Comparison of ENCODE assay signal across 7 cellular contexts in genomic region chr9:105581550-105581949, GRCh38. TPM values are rescaled to one million over a fixed set of nuclear protein-coding genes. Genes with fewer than 3 reads are reported as not detected.
DNase-seq lines count a peak whose midpoint lies in the region; ATAC-seq, FAIRE-seq and TF ChIP-seq lines count a peak whose summit lies in the region.
"Not testable (repeated sequence)": the region's sequence is repeated elsewhere in the genome, so short reads cannot be mapped to it uniquely, and the experiment has no call there.

No MANE protein-coding gene starts in this region.

- peak overlapping the region; percentile 86; the same call in 1 of the 2 replicates for H4K8ac ChIP-seq in H1 (ENCODE audit: extremely low read depth, insufficient read depth, low read length)

- not testable (repeated sequence) for H3K23me2 ChIP-seq in H1 (ENCODE audit: low read depth, low read length)

- not testable (repeated sequence) for H3K4me1 ChIP-seq in GM23338 (ENCODE audit: insufficient read depth); HUES6 (ENCODE audit: control insufficient read depth, insufficient read depth, low read length); H1 (replicated peaks in 1 of 4; ENCODE audit: control insufficient read depth in 3 of 4, insufficient read depth in 4 of 4, low read length in 3 of 4); iPS DF 6.9 (ENCODE audit: control insufficient read depth, insufficient read depth, low read length); iPS-20b (ENCODE audit: insufficient read depth, low read length); smooth muscle cell (ENCODE audit: low read depth)

- H3K4me3 ChIP-seq in GM23338 (peak overlapping the region; percentile 54), HUES6 (ENCODE audit: low read depth, low read length) (peak overlapping the region; percentile 66), H1 (ENCODE audit: extremely low read depth in 1 of 4, insufficient read depth in 2 of 4, low read depth in 3 of 4, low read length in 4 of 4) (peak overlapping the region in 3 of 4 experiments; percentile 17 to 45 (median 34); a peak in 4 of 8 replicates), iPS DF 6.9 (ENCODE audit: low read length) (0 out of 2 replicates have a peak overlapping the region, but pooled peaks have one; percentile 17), iPS-20b (ENCODE audit: low read length) (peak overlapping the region; percentile 42; the same call in 1 of the 2 replicates), smooth muscle cell (peak overlapping the region; percentile 29)

- H3K79me2 ChIP-seq in GM23338 (replicated peaks; ENCODE audit: insufficient read depth); H1 (ENCODE audit: control insufficient read depth in 1 of 2, insufficient read depth in 2 of 2, low read length in 2 of 2); smooth muscle cell (ENCODE audit: low read depth): not testable (repeated sequence)

- not testable (repeated sequence) for TF ChIP-seq EP300 in H1 (IDR thresholded peaks at IDR 0.05; ENCODE audit: borderline replicate concordance in 1 of 2, low read depth in 2 of 2, low read length in 2 of 2)

- H3K23ac ChIP-seq in H1 (ENCODE audit: insufficient read length) = not testable (repeated sequence)

- peak overlapping the region; percentile 27; the same call in 1 of the 2 replicates for H2BK12ac ChIP-seq in H1 (ENCODE audit: low read depth, low read length)

- H3K4me2 ChIP-seq in GM23338 (peak overlapping the region; percentile 77), H1 (ENCODE audit: insufficient read depth in 1 of 2, low read depth in 2 of 2, low read length in 2 of 2) (peak overlapping the region; percentile 46 to 68; a peak in 3 of 4 replicates), smooth muscle cell (peak overlapping the region; percentile 48)

- not testable (repeated sequence) for H3K9me3 Mint-ChIP-seq in GM23338, neural crest cell

- 0 out of 2 replicates have a peak overlapping the region, but pooled peaks have one; percentile 60 for H2BK5ac ChIP-seq in H1 (ENCODE audit: low read depth, low read length)

- H3K4me3 Mint-ChIP-seq in GM23338 = peak overlapping the region; percentile 56; the same call in 2 of the 3 replicates
- peak overlapping the region; percentile 61 for H3K4me3 Mint-ChIP-seq in neural crest cell

- 37% methylated on average over 12 of the region's 16 CpGs; no CpG with 5 or more reads in 1 of the 2 experiments for WGBS in H1 (ENCODE audit: extremely low coverage in 1 of 2, insufficient coverage in 1 of 2, insufficient read length in 1 of 2, insufficient replicate concordance in 2 of 2, low coverage in 1 of 2, low lambda C conversion rate in 2 of 2, missing lambda C conversion rate in 1 of 2), 2 experiments
- WGBS in iPS DF 6.9 (ENCODE audit: insufficient coverage, insufficient read length) = no CpG with 5 or more reads among the region's 16 CpGs
- 46% methylated on average over 16 of the region's 16 CpGs for WGBS in smooth muscle cell (ENCODE audit: low lambda C conversion rate)

- peak overlapping the region; percentile 29; the same call in 1 of the 2 replicates for H2AFZ ChIP-seq in GM23338
- not testable (repeated sequence) for H2AFZ ChIP-seq in H1 (ENCODE audit: low read length); smooth muscle cell (ENCODE audit: low read depth)

- H3K9ac ChIP-seq in HUES6 (ENCODE audit: low read length) (peak overlapping the region; percentile 76), H1 (replicated peaks in 1 of 4; ENCODE audit: extremely low read depth in 1 of 4, low read depth in 3 of 4, low read length in 3 of 4) (peak overlapping the region in 3 of 4 experiments; percentile 44 to 66 (median 51); a peak in 5 of 7 replicates), iPS-20b (ENCODE audit: low read depth, low read length) (peak overlapping the region; percentile 58; the same call in 1 of the 2 replicates)
- H3K9ac ChIP-seq in smooth muscle cell (ENCODE audit: low read depth) = not testable (repeated sequence)

- not testable (repeated sequence) for TF ChIP-seq POLR2A in H1 (IDR thresholded peaks at IDR 0.05; ENCODE audit: control extremely low read depth in 1 of 2, low read depth in 2 of 2, low read length in 2 of 2)

- not testable (repeated sequence) for TF ChIP-seq CTCF in GM23338 (conservative IDR thresholded peaks at IDR 0.05; ENCODE audit: low read depth in 2 of 2); H1 (IDR thresholded peaks at IDR 0.05; ENCODE audit: control extremely low read depth in 1 of 3, insufficient read depth in 1 of 3, low read depth in 1 of 3, low read length in 3 of 3); neural crest cell (conservative IDR thresholded peaks at IDR 0.05); smooth muscle cell (IDR thresholded peaks at IDR 0.05; ENCODE audit: borderline replicate concordance, insufficient read depth, poor library complexity, severe bottlenecking)

- H4K20me1 ChIP-seq in GM23338 (replicated peaks; ENCODE audit: insufficient read depth); H1 (replicated peaks in 1 of 2; ENCODE audit: control insufficient read depth in 1 of 2, insufficient read depth in 2 of 2, low read length in 2 of 2); smooth muscle cell (ENCODE audit: low read depth): not testable (repeated sequence)

- POLR2A ChIA-PET in H1 (lab: Charles Lee; ENCODE audit: partially characterized antibody) = interaction anchor here (0.6 kb wide), 1 partner anchor 25 kb away, joined by 3 read pairs; no protein-coding TSS in a partner anchor

- H3K27ac ChIP-seq in GM23338 (ENCODE audit: low read depth); H1 (ENCODE audit: low read depth, low read length); iPS DF 6.9 (ENCODE audit: low read length); iPS-20b (ENCODE audit: low read length); smooth muscle cell (ENCODE audit: low read depth): not testable (repeated sequence)
- H3K27ac ChIP-seq in HUES6 (ENCODE audit: low read depth, low read length) = peak overlapping the region; percentile 56; the same call in 1 of the 2 replicates

- not testable (repeated sequence) for H3K14ac ChIP-seq in H1 (ENCODE audit: insufficient read length)

- not testable (repeated sequence) for H3K36me3 ChIP-seq in GM23338 (ENCODE audit: insufficient read depth); HUES6 (ENCODE audit: control insufficient read depth, insufficient read depth, low read length); H1 (ENCODE audit: control insufficient read depth in 2 of 4, insufficient read depth in 4 of 4, low read length in 3 of 4); iPS DF 6.9 (ENCODE audit: control insufficient read depth, insufficient read depth, low read length); iPS-20b (ENCODE audit: insufficient read depth, low read depth, low read length); smooth muscle cell (ENCODE audit: low read depth)

- peak overlapping the region; percentile 91 for H3K27ac Mint-ChIP-seq in GM23338
- H3K27ac Mint-ChIP-seq in neural crest cell (ENCODE audit: unreplicated experiment) = peak overlapping the region; percentile 67

- ATAC-seq in GM23338 = not testable (repeated sequence)

- H2BK120ac ChIP-seq in H1 (replicated peaks; ENCODE audit: low read depth, low read length) = not testable (repeated sequence)

- not testable (repeated sequence) for H3K27me3 Mint-ChIP-seq in GM23338 (ENCODE audit: insufficient read depth, low read depth, poor library complexity); neural crest cell (ENCODE audit: low read depth)

- TF ChIP-seq RAD21 in H1 (IDR thresholded peaks at IDR 0.05 in 1 of 2, conservative IDR thresholded peaks at IDR 0.05 in 1 of 2; ENCODE audit: low read depth in 2 of 2, low read length in 2 of 2) = not testable (repeated sequence)

- H4K91ac ChIP-seq in H1 (replicated peaks; ENCODE audit: insufficient read length, low read length) = not testable (repeated sequence)

- not testable (repeated sequence) for H3K27me3 ChIP-seq in GM23338 (ENCODE audit: insufficient read depth); HUES6 (ENCODE audit: control insufficient read depth, insufficient read depth, low read length); H1 (replicated peaks in 1 of 4; ENCODE audit: control insufficient read depth in 3 of 4, extremely low read depth in 1 of 4, insufficient read depth in 3 of 4, low read length in 3 of 4); iPS DF 6.9 (ENCODE audit: control insufficient read depth, insufficient read depth, low read length); iPS-20b (ENCODE audit: insufficient read depth, low read length); smooth muscle cell (ENCODE audit: low read depth)

- not testable (repeated sequence) for H3K79me1 ChIP-seq in H1 (ENCODE audit: low read depth, low read length)

- H3K4ac ChIP-seq in H1 (replicated peaks; ENCODE audit: insufficient read length, low read depth, low read length) = not testable (repeated sequence)

- H2BK20ac ChIP-seq in H1 (ENCODE audit: low read length) = not testable (repeated sequence)

- H3F3A ChIP-seq in GM23338 (replicated peaks; ENCODE audit: low read depth); smooth muscle cell (ENCODE audit: low read depth): not testable (repeated sequence)

- H3K9me2 ChIP-seq in GM23338 (ENCODE audit: insufficient read depth) = not testable (repeated sequence)

- not testable (repeated sequence) for H4K5ac ChIP-seq in H1 (ENCODE audit: insufficient read length, low read depth, low read length)

- CTCF ChIA-PET in H1 (lab: Charles Lee; ENCODE audit: partially characterized antibody) = interaction anchor here (1.1 to 2.3 kb wide), 3 partner anchors 10 to 260 kb away, joined by 3 to 5 read pairs (median 3); no protein-coding TSS in a partner anchor

- H3K36me3 Mint-ChIP-seq in GM23338 (ENCODE audit: low read depth) (peaks cover 14% of the 10 kb centered on the region), neural crest cell (ENCODE audit: low read depth) (peaks cover 14% of the 10 kb centered on the region)

- not testable (repeated sequence) for H3K9me3 ChIP-seq in HUES6 (ENCODE audit: control insufficient read depth, insufficient read depth, low read depth, low read length); H1 (ENCODE audit: insufficient read depth in 2 of 2, low read depth in 1 of 2, low read length in 1 of 2); iPS DF 6.9 (ENCODE audit: control insufficient read depth, insufficient read depth, low read length); iPS-20b (ENCODE audit: insufficient read depth, low read depth, low read length); smooth muscle cell (replicated peaks; ENCODE audit: low read depth)

- H3K18ac ChIP-seq in H1 (ENCODE audit: extremely low read depth, low read length) = not testable (repeated sequence)

- H3K56ac ChIP-seq in H1 (replicated peaks; ENCODE audit: insufficient read length, low read depth, low read length) = not testable (repeated sequence)

- not testable (repeated sequence) for FAIRE-seq in H1 (lab: Jason Lieb, UNC)

- H2BK15ac ChIP-seq in H1 (ENCODE audit: low read length) = not testable (repeated sequence)

- not testable (repeated sequence) for H3K4me1 Mint-ChIP-seq in GM23338, neural crest cell

- H2AK5ac ChIP-seq in H1 (ENCODE audit: low read depth, low read length) = not testable (repeated sequence)

- peak; percentile 56 for DNase-seq in GM23338 (ENCODE audit: low spot score)
- peak in 1 of 2 experiments; percentile 60 for DNase-seq in H1 (ENCODE audit: low read depth in 1 of 2, low spot score in 2 of 2)
- not testable (repeated sequence) for DNase-seq in iPS DF 6.9 (ENCODE audit: low read depth, low spot score); neural crest cell (ENCODE audit: low read depth, low spot score); smooth muscle cell (lab: John Stamatoyannopoulos, UW; ENCODE audit: unreplicated experiment)

RNA-seq across cellular contexts. Expression of gene FKTN, which starts 23.6 kb away (rescaled TPM):
- 9.9 and 32.6 TPM in 2 replicates for total RNA-seq in GM23338 (2014; rRNA removed; shearing (Covaris generic))
- 4.7 and 6.8 TPM in 2 replicates for polyA plus RNA-seq in GM23338 (2016; fragmentation: Nextera tagmentation; extraction: Ambion mirVana)
- 12.4 and 13.4 TPM in 2 replicates for total RNA-seq in H1 (2021; fragmentation: NEBNext Ultra II Directional; extraction: Animal tissue kit (Norgen Biotek cat#: 25700))
- polyA plus RNA-seq in H1 (2011; rRNA removed) = 2.0 and 2.7 TPM in 2 replicates
- 5.2 TPM for polyA plus RNA-seq in H1 (2011; cell fraction: cytosol; rRNA removed)
- 7.4 TPM for polyA plus RNA-seq in H1 (2011; cell fraction: nucleus; rRNA removed)
- 2.8 to 5.8 TPM (median 3.8 TPM) in 4 replicates for polyA plus RNA-seq in H1 (2012, experiment 1 of 2)
- polyA plus RNA-seq in H1 (2012, experiment 2 of 2) = 0.20 TPM
- 11.1 TPM for polyA plus RNA-seq in H1 (2013, experiment 1 of 2)
- polyA plus RNA-seq in H1 (2013, experiment 2 of 2) = 12.7 TPM
- 21.0 and 21.4 TPM in 2 replicates for polyA minus RNA-seq in H1 (2011; rRNA and poly(A)+ RNA removed)
- polyA minus RNA-seq in H1 (2011; cell fraction: cytosol; rRNA and poly(A)+ RNA removed) = 6.2 TPM
- polyA minus RNA-seq in H1 (2011; cell fraction: nucleus; rRNA and poly(A)+ RNA removed) = 17.9 TPM
- 18.3 and 19.7 TPM in 2 replicates for total RNA-seq in neural crest cell
- 11.7 and 16.4 TPM in 2 replicates for total RNA-seq in smooth muscle cell
- polyA plus RNA-seq in smooth muscle cell = 5.1 and 6.2 TPM in 2 replicates
